ENCODE assay signal across 8 cellular contexts in the genomic region with DNA sequence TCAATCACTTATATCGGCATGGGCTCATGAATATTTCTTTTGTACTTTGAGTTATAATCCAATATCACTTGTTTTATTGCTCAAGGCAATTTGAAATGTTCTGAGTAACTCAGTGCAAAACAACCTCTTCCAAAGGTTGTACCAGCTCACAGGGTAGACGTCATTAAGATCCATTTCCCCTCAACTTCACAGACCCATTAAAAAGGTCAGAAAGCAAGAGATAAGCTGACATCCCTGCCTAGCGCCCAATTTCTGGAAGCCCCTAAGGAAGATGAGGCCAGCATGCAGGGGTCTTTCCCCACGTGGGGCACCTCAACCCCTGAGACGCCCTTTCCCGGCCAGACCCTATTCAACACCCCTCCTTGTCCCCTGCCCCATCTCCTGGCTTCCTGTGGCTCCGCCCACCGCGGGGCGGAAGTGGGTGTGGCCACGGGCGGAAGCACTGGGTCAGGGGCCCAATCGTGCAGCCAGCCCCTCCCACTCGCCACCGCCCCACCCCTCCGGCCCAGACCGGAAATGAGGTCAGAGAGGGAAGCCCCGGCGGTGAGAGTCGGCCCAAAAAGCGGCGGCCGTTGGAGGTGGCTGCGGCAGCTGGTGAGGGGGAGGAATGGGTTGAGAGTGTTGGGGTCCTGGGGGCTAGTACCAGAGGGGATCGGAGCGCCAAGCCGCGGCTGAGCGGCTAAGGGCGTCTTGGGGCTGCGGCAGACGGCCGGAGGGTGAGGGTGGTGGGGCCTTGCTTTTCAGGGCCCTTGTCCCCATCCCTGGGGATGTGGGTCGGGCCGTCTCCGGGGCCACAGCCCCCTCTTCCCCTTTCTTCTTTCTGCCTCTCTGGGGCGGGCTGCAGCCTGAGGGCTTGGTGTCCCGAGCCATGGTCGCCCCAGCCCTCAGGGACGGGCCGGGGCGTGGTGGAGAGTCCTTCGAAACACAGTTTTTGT. TPM values are rescaled to one million over a fixed set of nuclear protein-coding genes. Genes with fewer than 3 reads are reported as not detected.
DNase-seq lines count a peak whose midpoint lies in the region; ATAC-seq and TF ChIP-seq lines count a peak whose summit lies in the region.

A gene (plus strand): TSS at position 525 of the 935 bp plus-strand sequence. CDS start 2,442 bp downstream, outside the sequence.

- H3K36me3 Mint-ChIP-seq in activated T-helper 1 cell treated with anti-CD3 and anti-CD28 coated beads, Interleukin-12 subunit alpha, Interleukin-12 subunit beta, Interleukin-2, Interleukin-4 antibody, amounts not matched to agents 30 ng/mL and 10 ng/mL and 1 ng/mL, durations not matched to agents 14 hours and 24 hours and 36 hours (ENCODE audit: low read depth): peaks cover 17% of the 10 kb centered on the region
- H3K36me3 Mint-ChIP-seq in naive thymus-derived CD8-positive, alpha-beta T cell: peaks cover 1 to 27% (median 20%) of the 10 kb centered on the region in 3 donors
- peaks cover 15 to 40% of the 10 kb centered on the region in 2 donors for H3K36me3 Mint-ChIP-seq in stimulated activated naive B cell treated with anti-CD40 and anti-IgM and Interleukin-4, amounts not matched to agents 10 μg/mL and 1 μg/mL and 100 μg/mL, for 72 hours

- H3K4me2 ChIP-seq in DOHH2 (ENCODE audit: low read length): peak within 1 kb of the TSS; percentile 93
- H3K4me2 ChIP-seq in fibroblast of lung (ENCODE audit: extremely low read depth, insufficient read depth, low read length): peak within 1 kb of the TSS; percentile 96

- no peaks in the 10 kb centered on the region for H3F3A ChIP-seq in DOHH2 (ENCODE audit: control insufficient read depth, insufficient read depth)

- peaks cover 19% of the 10 kb centered on the region for H4K20me1 ChIP-seq in DOHH2 (ENCODE audit: control insufficient read depth, insufficient read depth, low read depth, low read length)
- H4K20me1 ChIP-seq in fibroblast of lung (ENCODE audit: control insufficient read depth, extremely low read depth, insufficient read depth, low read length): no peaks in the 10 kb centered on the region

- H3K27ac ChIP-seq in DOHH2 (ENCODE audit: low read depth, low read length) (peak within 1 kb of the TSS; percentile 69), KOPT-K1 (ENCODE audit: low read depth, low read length, poor library complexity, severe bottlenecking) (peak within 1 kb of the TSS; percentile 82), fibroblast of lung (ENCODE audit: insufficient read depth, low read length) (peak within 1 kb of the TSS; percentile 92)

- no peaks in the 10 kb centered on the region for H3K9me3 ChIP-seq in DOHH2 (ENCODE audit: control insufficient read depth, insufficient read depth, low read length)
- no peaks in the 10 kb centered on the region for H3K9me3 ChIP-seq in KOPT-K1 (ENCODE audit: insufficient read depth, low read length, poor library complexity, severe bottlenecking)
- no peaks in the 10 kb centered on the region for H3K9me3 ChIP-seq in fibroblast of lung (ENCODE audit: control insufficient read depth, insufficient read depth, low read depth, low read length)

- POLR2A ChIA-PET in naive thymus-derived CD8-positive, alpha-beta T cell (lab: Charles Lee): no interaction called here

- H2AFZ ChIP-seq in fibroblast of lung (ENCODE audit: low read length): peak within 1 kb of the TSS; percentile 97

- no peak for TF ChIP-seq CTCF in DOHH2 (IDR thresholded peaks at IDR 0.05; ENCODE audit: low read depth, low read length, poor library complexity, severe bottlenecking)
- no peak for TF ChIP-seq CTCF in fibroblast of lung (conservative IDR thresholded peaks at IDR 0.05 in 1 of 2, IDR thresholded peaks at IDR 0.05 in 1 of 2; ENCODE audit: low read depth in 1 of 2, low read length in 2 of 2)

- peaks cover 8% of the 10 kb centered on the region for H3K9me3 Mint-ChIP-seq in activated T-helper 1 cell treated with anti-CD3 and anti-CD28 coated beads, Interleukin-12 subunit alpha, Interleukin-12 subunit beta, Interleukin-2, Interleukin-4 antibody, amounts not matched to agents 30 ng/mL and 10 ng/mL and 1 ng/mL, durations not matched to agents 14 hours and 24 hours and 36 hours
- peaks cover 0 to 6% (median 0%) of the 10 kb centered on the region in 9 donors for H3K9me3 Mint-ChIP-seq in naive thymus-derived CD8-positive, alpha-beta T cell
- H3K9me3 Mint-ChIP-seq in stimulated activated naive B cell treated with anti-CD40 and anti-IgM and Interleukin-4, amounts not matched to agents 10 μg/mL and 1 μg/mL and 100 μg/mL, for 72 hours: no peaks in the 10 kb centered on the region

- H3K9ac ChIP-seq in fibroblast of lung (ENCODE audit: insufficient read depth, low read length): peak within 1 kb of the TSS; percentile 93

- H3K4me1 ChIP-seq in DOHH2 (ENCODE audit: control insufficient read depth, low read length): peaks cover 48% of the 10 kb centered on the region
- H3K4me1 ChIP-seq in fibroblast of lung (ENCODE audit: control insufficient read depth, extremely low read depth, insufficient read depth, low read length): peaks cover 10% of the 10 kb centered on the region

- ATAC-seq in GM21786 (IDR thresholded peaks at IDR 0.05; ENCODE audit: unreplicated experiment): peak; percentile 80
- ATAC-seq in naive thymus-derived CD8-positive, alpha-beta T cell: peak; percentile 87
- peak; percentile 92 to 94 for ATAC-seq in stimulated activated naive B cell treated with anti-CD40 and anti-IgM and Interleukin-4, amounts not matched to agents 10 μg/mL and 1 μg/mL and 100 μg/mL, for 72 hours (replicated peaks)

- H3K27ac Mint-ChIP-seq in activated T-helper 1 cell treated with anti-CD3 and anti-CD28 coated beads, Interleukin-12 subunit alpha, Interleukin-12 subunit beta, Interleukin-2, Interleukin-4 antibody, amounts not matched to agents 30 ng/mL and 10 ng/mL and 1 ng/mL, durations not matched to agents 14 hours and 24 hours and 36 hours: peak within 1 kb of the TSS; percentile 94
- H3K27ac Mint-ChIP-seq in naive thymus-derived CD8-positive, alpha-beta T cell: peak within 1 kb of the TSS; percentile 87 to 99 (median 98)
- peak within 1 kb of the TSS; percentile 98 for H3K27ac Mint-ChIP-seq in stimulated activated naive B cell treated with anti-CD40 and anti-IgM and Interleukin-4, amounts not matched to agents 10 μg/mL and 1 μg/mL and 100 μg/mL, for 72 hours

- peaks cover 49% of the 10 kb centered on the region for H3K79me2 ChIP-seq in DOHH2 (ENCODE audit: control insufficient read depth, low read length)
- peaks cover 48% of the 10 kb centered on the region for H3K79me2 ChIP-seq in fibroblast of lung (ENCODE audit: control insufficient read depth, insufficient read depth, low read length)

- intact Hi-C loops in activated T-helper 1 cell treated with anti-CD3 and anti-CD28 coated beads, Interleukin-12 subunit alpha, Interleukin-12 subunit beta, Interleukin-2, Interleukin-4 antibody, amounts not matched to agents 30 ng/mL and 10 ng/mL and 1 ng/mL, durations not matched to agents 14 hours and 24 hours and 36 hours (cut with micrococcal nuclease): loop anchor here (1.0 to 5.0 kb wide), 6 partner anchors 166 to 1305 kb away; a partner anchor contains a TSS

- H3K4me1 Mint-ChIP-seq in activated T-helper 1 cell treated with anti-CD3 and anti-CD28 coated beads, Interleukin-12 subunit alpha, Interleukin-12 subunit beta, Interleukin-2, Interleukin-4 antibody, amounts not matched to agents 30 ng/mL and 10 ng/mL and 1 ng/mL, durations not matched to agents 14 hours and 24 hours and 36 hours (ENCODE audit: low read depth): peaks cover 54% of the 10 kb centered on the region
- peaks cover 32 to 56% (median 52%) of the 10 kb centered on the region in 4 donors for H3K4me1 Mint-ChIP-seq in naive thymus-derived CD8-positive, alpha-beta T cell
- H3K4me1 Mint-ChIP-seq in stimulated activated naive B cell treated with anti-CD40 and anti-IgM and Interleukin-4, amounts not matched to agents 10 μg/mL and 1 μg/mL and 100 μg/mL, for 72 hours: peaks cover 28 to 41% of the 10 kb centered on the region in 2 donors

- H3K4me3 ChIP-seq in DOHH2 (ENCODE audit: low read length): peak within 1 kb of the TSS; percentile 91
- peak within 1 kb of the TSS; percentile 82 to 97 (median 94) for H3K4me3 ChIP-seq in fibroblast of lung (replicated peaks in 1 of 4; ENCODE audit: control extremely low read depth in 1 of 4, insufficient read depth in 1 of 4, low read depth in 3 of 4, low read length in 4 of 4)

- peaks cover 4% of the 10 kb centered on the region; the same call in 1 of the 2 replicates for H3K27me3 ChIP-seq in DOHH2 (ENCODE audit: control insufficient read depth, low read length)
- no peaks in the 10 kb centered on the region for H3K27me3 ChIP-seq in fibroblast of lung (ENCODE audit: control insufficient read depth, insufficient read depth, low read length)

- peak; percentile 90 for DNase-seq in RKO (ENCODE audit: low spot score)
- DNase-seq in activated T-helper 1 cell treated with anti-CD3 and anti-CD28 coated beads, Interleukin-12 subunit alpha, Interleukin-12 subunit beta, Interleukin-2, Interleukin-4 antibody, amounts not matched to agents 30 ng/mL and 10 ng/mL and 1 ng/mL, durations not matched to agents 14 hours and 24 hours and 36 hours (ENCODE audit: low spot score): peak; percentile 95
- DNase-seq in fibroblast of lung (ENCODE audit: low read depth in 2 of 2): peak; percentile 83 to 88
- DNase-seq in naive thymus-derived CD8-positive, alpha-beta T cell: peak; percentile 92 to 97 (median 96)
- DNase-seq in stimulated activated naive B cell treated with anti-CD40 and anti-IgM and Interleukin-4, amounts not matched to agents 10 μg/mL and 1 μg/mL and 100 μg/mL, for 72 hours: peak; percentile 94

- peak within 1 kb of the TSS; percentile 94 for H3K4me3 Mint-ChIP-seq in activated T-helper 1 cell treated with anti-CD3 and anti-CD28 coated beads, Interleukin-12 subunit alpha, Interleukin-12 subunit beta, Interleukin-2, Interleukin-4 antibody, amounts not matched to agents 30 ng/mL and 10 ng/mL and 1 ng/mL, durations not matched to agents 14 hours and 24 hours and 36 hours
- peak within 1 kb of the TSS; percentile 93 to 98 (median 96) for H3K4me3 Mint-ChIP-seq in naive thymus-derived CD8-positive, alpha-beta T cell
- peak within 1 kb of the TSS; percentile 91 to 94 for H3K4me3 Mint-ChIP-seq in stimulated activated naive B cell treated with anti-CD40 and anti-IgM and Interleukin-4, amounts not matched to agents 10 μg/mL and 1 μg/mL and 100 μg/mL, for 72 hours

- H3K36me3 ChIP-seq in DOHH2 (ENCODE audit: control insufficient read depth, low read length) (peaks cover 41% of the 10 kb centered on the region), KOPT-K1 (ENCODE audit: insufficient read depth, low read length) (peaks cover 31% of the 10 kb centered on the region), fibroblast of lung (ENCODE audit: control insufficient read depth, insufficient read depth, low read length) (no peaks in the 10 kb centered on the region)

- H3K9me2 ChIP-seq in DOHH2 (replicated peaks; ENCODE audit: control insufficient read depth, low read length): no peaks in the 10 kb centered on the region

- H3K27me3 Mint-ChIP-seq in activated T-helper 1 cell treated with anti-CD3 and anti-CD28 coated beads, Interleukin-12 subunit alpha, Interleukin-12 subunit beta, Interleukin-2, Interleukin-4 antibody, amounts not matched to agents 30 ng/mL and 10 ng/mL and 1 ng/mL, durations not matched to agents 14 hours and 24 hours and 36 hours (ENCODE audit: insufficient read depth): peaks cover 11% of the 10 kb centered on the region
- peaks cover 0 to 3% (median 0%) of the 10 kb centered on the region in 5 donors for H3K27me3 Mint-ChIP-seq in naive thymus-derived CD8-positive, alpha-beta T cell
- no peaks in the 10 kb centered on the region for H3K27me3 Mint-ChIP-seq in stimulated activated naive B cell treated with anti-CD40 and anti-IgM and Interleukin-4, amounts not matched to agents 10 μg/mL and 1 μg/mL and 100 μg/mL, for 72 hours

RNA-seq across cellular contexts. Expression of the gene that starts here (rescaled TPM):
- 56.1 and 60.9 TPM in 2 replicates for total RNA-seq in activated T-helper 1 cell treated with anti-CD3 and anti-CD28 coated beads, Interleukin-12 subunit alpha, Interleukin-12 subunit beta, Interleukin-2, Interleukin-4 antibody, amounts not matched to agents 30 ng/mL and 10 ng/mL and 1 ng/mL, durations not matched to agents 14 hours and 24 hours and 36 hours
- 36.2 and 50.5 TPM in 2 replicates for total RNA-seq in fibroblast of lung
- polyA plus RNA-seq in fibroblast of lung: 18.3 and 19.4 TPM in 2 replicates
- polyA plus RNA-seq in fibroblast of lung (2012): 11.4 and 13.7 TPM in 2 replicates
- polyA minus RNA-seq in fibroblast of lung (ENCODE audit: low replicate concordance): 31.4 and 32.1 TPM in 2 replicates
- 10 to 100 TPM; 61.8 to 63.3 TPM for total RNA-seq in naive thymus-derived CD8-positive, alpha-beta T cell
- 10 to 100 TPM in 2 of 3 donors, 1 to 10 TPM in 1; 9.5 to 12.8 (median 12.5) TPM for polyA plus RNA-seq in naive thymus-derived CD8-positive, alpha-beta T cell

Comparison
In these comparisons a context has a peak if more than half of its experiments do, and no peak if none do; other contexts are left out.
1. Peak in every context shown above with its lines: DNase-seq, ATAC-seq, H3K4me3 ChIP-seq and H3K27ac ChIP-seq.